11 cellular contexts compared by ENCODE assay signal in the genomic region with DNA sequence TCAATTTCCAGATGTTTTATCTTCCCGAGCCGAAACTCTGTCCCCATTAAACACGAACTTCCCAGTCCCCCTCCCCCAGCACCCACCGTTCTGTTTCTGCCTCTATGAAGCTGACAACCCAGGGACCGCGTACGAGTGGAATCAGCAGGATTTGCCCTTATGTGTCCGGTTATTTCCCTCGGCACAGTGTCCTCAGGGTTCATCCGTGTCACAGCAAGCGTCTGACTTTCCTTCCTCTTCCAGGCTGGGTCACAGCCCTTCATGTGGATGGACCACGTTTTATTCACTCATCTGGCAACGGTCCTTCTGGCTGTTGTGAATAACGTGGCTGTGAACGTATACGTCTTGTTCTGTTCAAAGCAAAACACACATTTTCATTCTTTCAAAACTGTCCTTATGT. TPM values are rescaled to one million over a fixed set of nuclear protein-coding genes. Genes with fewer than 3 reads are reported as not detected.
DNase-seq lines count a peak whose midpoint lies in the region; ATAC-seq and TF ChIP-seq lines count a peak whose summit lies in the region.
"Had no signal": no experiment of that assay in that cellular context is flagged by ENCODE, and none has a peak within 500 bp of the region (broad histone marks: within the 10 kb centered on the region; RNA-seq: fewer than 3 reads in every experiment).

No MANE protein-coding gene starts in this region.

- intact Hi-C loops in heart right ventricle (cut with DNase I) = no loop called here
- intact Hi-C loops in sciatic nerve (cut with DNase I) = no loop called here

- H3K4me1 ChIP-seq in BE2C (peaks cover 20% of the 10 kb centered on the region), heart right ventricle (peaks cover 4 to 30% (median 17%) of the 10 kb centered on the region in 9 donors)

- ATAC-seq in heart right ventricle (peak in 4 of 8 donors; percentile 13 to 31 (median 22)), sciatic nerve (peak; percentile 4), HG02623 (IDR thresholded peaks at IDR 0.05; ENCODE audit: unreplicated experiment) (no peak)

- H3K4me3 ChIP-seq in BE2C (ENCODE audit: low read depth, low read length) (peak overlapping the region; percentile 35), SK-N-MC (peak overlapping the region; percentile 78), heart right ventricle (peak overlapping the region in 6 of 10 donors; percentile 7 to 51 (median 43))
- H3K4me3 ChIP-seq: BLaER1 had no signal

- H3K27ac ChIP-seq in SK-N-MC (peak overlapping the region; percentile 88), heart right ventricle (peak overlapping the region in 5 of 10 donors; percentile 9 to 78 (median 56))
- H3K27ac ChIP-seq: BLaER1 had no signal

- no peaks in the 10 kb centered on the region for H3K27me3 ChIP-seq in BE2C
- peaks cover 0 to 11% (median 0%) of the 10 kb centered on the region in 7 donors for H3K27me3 ChIP-seq in heart right ventricle

- H3K27ac Mint-ChIP-seq in nephron progenitor cell = no peak overlapping the region
- H3K27ac Mint-ChIP-seq: activated naive CD8-positive, alpha-beta T cell treated with anti-CD3 and anti-CD28 coated beads, Interleukin-2, amount 10 ng/mL, durations not matched to agents 7 days and 5 days had no signal

- H3K4me1 Mint-ChIP-seq in nephron progenitor cell = peaks cover 64% of the 10 kb centered on the region
- H3K4me1 Mint-ChIP-seq: activated naive CD8-positive, alpha-beta T cell treated with anti-CD3 and anti-CD28 coated beads, Interleukin-2, amount 10 ng/mL, durations not matched to agents 7 days and 5 days had no signal

- H3K4me3 Mint-ChIP-seq in nephron progenitor cell = no peak overlapping the region
- H3K4me3 Mint-ChIP-seq: activated naive CD8-positive, alpha-beta T cell treated with anti-CD3 and anti-CD28 coated beads, Interleukin-2, amount 10 ng/mL, durations not matched to agents 7 days and 5 days had no signal

- TF ChIP-seq CTCF in BE2C (IDR thresholded peaks at IDR 0.05; ENCODE audit: low read depth, low read length) = no peak
- no peak for TF ChIP-seq CTCF in heart right ventricle (IDR thresholded peaks at IDR 0.05)
- no peak for TF ChIP-seq CTCF in nephron progenitor cell (IDR thresholded peaks at IDR 0.05)

- H3K27me3 Mint-ChIP-seq in nephron progenitor cell (ENCODE audit: low read depth, poor library complexity) = peaks cover 30% of the 10 kb centered on the region

- H3K36me3 Mint-ChIP-seq in nephron progenitor cell (ENCODE audit: low read depth) = no peaks in the 10 kb centered on the region
- H3K36me3 Mint-ChIP-seq: activated naive CD8-positive, alpha-beta T cell treated with anti-CD3 and anti-CD28 coated beads, Interleukin-2, amount 10 ng/mL, durations not matched to agents 7 days and 5 days had no signal

- peak overlapping the region; percentile 74 for H3K9ac ChIP-seq in SK-N-MC (ENCODE audit: insufficient read length)
- H3K9ac ChIP-seq: BLaER1 had no signal

- no peak for DNase-seq in BE2C
- no peak for DNase-seq in SK-N-MC (ENCODE audit: low read depth, low spot score)
- DNase-seq in heart right ventricle = no peak
- no peak for DNase-seq in sciatic nerve (ENCODE audit: low spot score)
- DNase-seq in SIG-M5 treated with dmso at 0.1 percent for 504 hours (lab: John Stamatoyannopoulos, UW; ENCODE audit: unreplicated experiment) = no peak
- no peak for DNase-seq in HUDEP-2 (lab: John Stamatoyannopoulos, UW; ENCODE audit: unreplicated experiment in 76 of 76)
- DNase-seq in nephron progenitor cell = no peak
- DNase-seq: activated naive CD8-positive, alpha-beta T cell treated with anti-CD3 and anti-CD28 coated beads, Interleukin-2, amount 10 ng/mL, durations not matched to agents 7 days and 5 days; NCI-H2171 had no signal

- peaks cover 6% of the 10 kb centered on the region for H3K9me3 Mint-ChIP-seq in nephron progenitor cell
- H3K9me3 Mint-ChIP-seq: activated naive CD8-positive, alpha-beta T cell treated with anti-CD3 and anti-CD28 coated beads, Interleukin-2, amount 10 ng/mL, durations not matched to agents 7 days and 5 days had no signal

- no peaks in the 10 kb centered on the region for H3K9me3 ChIP-seq in BE2C
- no peaks in the 10 kb centered on the region for H3K9me3 ChIP-seq in SK-N-MC (ENCODE audit: low read depth, low read length)
- no peaks in the 10 kb centered on the region for H3K9me3 ChIP-seq in heart right ventricle

- 32 to 51% methylated on average over 16 of the region's 16 CpGs for WGBS in heart right ventricle, 2 donors

- no peaks in the 10 kb centered on the region for H3K36me3 ChIP-seq in BE2C
- H3K36me3 ChIP-seq in SK-N-MC (ENCODE audit: insufficient read depth, low read length) = no peaks in the 10 kb centered on the region
- H3K36me3 ChIP-seq in heart right ventricle = no peaks in the 10 kb centered on the region
- H3K36me3 ChIP-seq: BLaER1 had no signal

RNA-seq across cellular contexts. Expression of a gene that starts 31.3 kb away (rescaled TPM):
- 25.8 TPM for polyA plus RNA-seq in BE2C (2012; ENCODE audit: insufficient read depth, insufficient read length, low read depth)
- total RNA-seq in heart right ventricle (10 to 100 TPM; 56.0 to 90.1 (median 70.9) TPM), sciatic nerve (131 TPM)
- polyA plus RNA-seq in heart right ventricle = 100 to 1,000 TPM in 1 of 2 donors, 10 to 100 TPM in 1; 39.0 to 134 TPM
